In genomic region chr1:67485046-67485811, GRCh38 we compare ENCODE assay signal across 2 cellular contexts.
TF ChIP-seq lines count a peak whose summit lies in the region.

No MANE protein-coding gene starts in this region.

TF ChIP-seq in GM23338, 12 proteins besides CTCF, POLR2A, EP300 and RAD21 (continued from another document):
- TF ChIP-seq EZH2phosphoT487 (IDR thresholded peaks at IDR 0.05; ENCODE audit: unreplicated experiment) (no peak), NANOG (IDR thresholded peaks at IDR 0.05; ENCODE audit: borderline replicate concordance) (no peak), JUNB (IDR thresholded peaks at IDR 0.05; ENCODE audit: unreplicated experiment) (no peak), ZNF462 (CRISPR knock-in tag; IDR thresholded peaks at IDR 0.05) (no peak), ETS1 (IDR thresholded peaks at IDR 0.05) (no peak), CREB1 (CRISPR knock-in tag; IDR thresholded peaks at IDR 0.05; ENCODE audit: low read depth) (no peak)

TF ChIP-seq in SK-N-SH treated with all-trans-retinoic acid at 6 μM for 48 hours, 23 proteins besides CTCF, POLR2A, EP300 and RAD21 (continued from another document):
- TF ChIP-seq POU6F1 (CRISPR knock-in tag; IDR thresholded peaks at IDR 0.05; ENCODE audit: borderline replicate concordance, low read depth), result no peak
